Comparison of ENCODE assay signal across 11 cellular contexts in genomic region chr19:16607819-16608218, GRCh38. TPM values are rescaled to one million over a fixed set of nuclear protein-coding genes. Genes with fewer than 3 reads are reported as not detected.
DNase-seq lines count a peak whose midpoint lies in the region; ATAC-seq and TF ChIP-seq lines count a peak whose summit lies in the region.
"Had no signal": no experiment of that assay in that cellular context is flagged by ENCODE, and none has a peak within 500 bp of the region (broad histone marks: within the 10 kb centered on the region; RNA-seq: fewer than 3 reads in every experiment).

No MANE protein-coding gene starts in this region.

- H3F3A ChIP-seq in GM23338 (replicated peaks; ENCODE audit: low read depth): no peaks in the 10 kb centered on the region

- ATAC-seq in GM23338 (no peak; the same call in 1 of the 3 replicates), lower lobe of right lung (peak in 1 of 2 donors; percentile 1), GM18517 (IDR thresholded peaks at IDR 0.05; ENCODE audit: unreplicated experiment) (no peak)
- no peak for ATAC-seq in stimulated activated memory B cell treated with anti-CD40 and anti-IgM and Interleukin-4, amounts not matched to agents 10 μg/mL and 1 μg/mL and 100 μg/mL, for 72 hours
- ATAC-seq: WTC11 had no signal

- no peaks in the 10 kb centered on the region for H3K9me2 ChIP-seq in GM23338 (ENCODE audit: insufficient read depth)

- H3K27me3 ChIP-seq in GM23338 (ENCODE audit: insufficient read depth) (no peaks in the 10 kb centered on the region), lower lobe of right lung (ENCODE audit: low read depth) (no peaks in the 10 kb centered on the region)

- TF ChIP-seq CTCF in GM23338 (conservative IDR thresholded peaks at IDR 0.05; ENCODE audit: low read depth in 2 of 2): no peak
- no peak for TF ChIP-seq CTCF in lower lobe of right lung (IDR thresholded peaks at IDR 0.05)

- H3K4me1 Mint-ChIP-seq in GM23338: no peaks in the 10 kb centered on the region
- peaks cover 24% of the 10 kb centered on the region for H3K4me1 Mint-ChIP-seq in activated T-helper 2 cell treated with anti-CD3 and anti-CD28 coated beads, Interferon-gamma antibody, Interleukin-2, Interleukin-4, amounts not matched to agents 10 μg/mL and 5 μg/mL and 100 μg/mL, durations not matched to agents 14 hours and 24 hours and 36 hours (ENCODE audit: low read depth)
- H3K4me1 Mint-ChIP-seq in stimulated activated memory B cell treated with anti-CD40 and anti-IgM and Interleukin-4, amounts not matched to agents 10 μg/mL and 1 μg/mL and 100 μg/mL, for 72 hours: peaks cover 69% of the 10 kb centered on the region
- H3K4me1 Mint-ChIP-seq: WTC11 had no signal

- H2AFZ ChIP-seq in GM23338: no peak overlapping the region

- H3K27me3 Mint-ChIP-seq in GM23338 (ENCODE audit: insufficient read depth, low read depth, poor library complexity): no peaks in the 10 kb centered on the region
- no peaks in the 10 kb centered on the region for H3K27me3 Mint-ChIP-seq in activated T-helper 2 cell treated with anti-CD3 and anti-CD28 coated beads, Interferon-gamma antibody, Interleukin-2, Interleukin-4, amounts not matched to agents 10 μg/mL and 5 μg/mL and 100 μg/mL, durations not matched to agents 14 hours and 24 hours and 36 hours (ENCODE audit: low read depth)
- H3K27me3 Mint-ChIP-seq in stimulated activated memory B cell treated with anti-CD40 and anti-IgM and Interleukin-4, amounts not matched to agents 10 μg/mL and 1 μg/mL and 100 μg/mL, for 72 hours: no peaks in the 10 kb centered on the region

- H3K9me3 Mint-ChIP-seq in GM23338: no peaks in the 10 kb centered on the region; the same call in 2 of the 3 replicates
- no peaks in the 10 kb centered on the region for H3K9me3 Mint-ChIP-seq in activated T-helper 2 cell treated with anti-CD3 and anti-CD28 coated beads, Interferon-gamma antibody, Interleukin-2, Interleukin-4, amounts not matched to agents 10 μg/mL and 5 μg/mL and 100 μg/mL, durations not matched to agents 14 hours and 24 hours and 36 hours
- H3K9me3 Mint-ChIP-seq in stimulated activated memory B cell treated with anti-CD40 and anti-IgM and Interleukin-4, amounts not matched to agents 10 μg/mL and 1 μg/mL and 100 μg/mL, for 72 hours: no peaks in the 10 kb centered on the region
- H3K9me3 Mint-ChIP-seq: WTC11 had no signal

- H3K79me2 ChIP-seq in GM23338 (replicated peaks; ENCODE audit: insufficient read depth): peaks cover 98% of the 10 kb centered on the region

- DNase-seq in GM23338 (ENCODE audit: low spot score): no peak
- no peak for DNase-seq in activated T-helper 2 cell treated with anti-CD3 and anti-CD28 coated beads, Interferon-gamma antibody, Interleukin-2, Interleukin-4, amounts not matched to agents 10 μg/mL and 5 μg/mL and 100 μg/mL, durations not matched to agents 14 hours and 24 hours and 36 hours (ENCODE audit: low spot score)
- DNase-seq in lower lobe of right lung: no peak
- no peak for DNase-seq in NCI-H774 (lab: John Stamatoyannopoulos, UW)
- no peak for DNase-seq in NCI-H2029 treated with DMSO at 0.1 percent for 48 hours (lab: John Stamatoyannopoulos, UW)
- DNase-seq: activated naive CD4-positive, alpha-beta T cell; effector memory CD4-positive, alpha-beta T cell; NCI-H2081 treated with DMSO at 0.1 percent for 48 hours had no signal

- no peaks in the 10 kb centered on the region for H3K9me3 ChIP-seq in lower lobe of right lung

- H4K20me1 ChIP-seq in GM23338 (replicated peaks; ENCODE audit: insufficient read depth): peaks cover 51% of the 10 kb centered on the region

- H3K4me3 Mint-ChIP-seq in GM23338: no peak overlapping the region
- H3K4me3 Mint-ChIP-seq in activated T-helper 2 cell treated with anti-CD3 and anti-CD28 coated beads, Interferon-gamma antibody, Interleukin-2, Interleukin-4, amounts not matched to agents 10 μg/mL and 5 μg/mL and 100 μg/mL, durations not matched to agents 14 hours and 24 hours and 36 hours (ENCODE audit: low read depth): no peak overlapping the region
- no peak overlapping the region for H3K4me3 Mint-ChIP-seq in stimulated activated memory B cell treated with anti-CD40 and anti-IgM and Interleukin-4, amounts not matched to agents 10 μg/mL and 1 μg/mL and 100 μg/mL, for 72 hours
- H3K4me3 Mint-ChIP-seq: WTC11 had no signal

- no peak overlapping the region for H3K27ac Mint-ChIP-seq in GM23338
- peak overlapping the region; percentile 68 for H3K27ac Mint-ChIP-seq in activated T-helper 2 cell treated with anti-CD3 and anti-CD28 coated beads, Interferon-gamma antibody, Interleukin-2, Interleukin-4, amounts not matched to agents 10 μg/mL and 5 μg/mL and 100 μg/mL, durations not matched to agents 14 hours and 24 hours and 36 hours
- H3K27ac Mint-ChIP-seq in stimulated activated memory B cell treated with anti-CD40 and anti-IgM and Interleukin-4, amounts not matched to agents 10 μg/mL and 1 μg/mL and 100 μg/mL, for 72 hours: peak overlapping the region; percentile 77

- no peaks in the 10 kb centered on the region for H3K36me3 Mint-ChIP-seq in GM23338 (ENCODE audit: low read depth)
- no peaks in the 10 kb centered on the region for H3K36me3 Mint-ChIP-seq in activated T-helper 2 cell treated with anti-CD3 and anti-CD28 coated beads, Interferon-gamma antibody, Interleukin-2, Interleukin-4, amounts not matched to agents 10 μg/mL and 5 μg/mL and 100 μg/mL, durations not matched to agents 14 hours and 24 hours and 36 hours (ENCODE audit: low read depth)
- H3K36me3 Mint-ChIP-seq in stimulated activated memory B cell treated with anti-CD40 and anti-IgM and Interleukin-4, amounts not matched to agents 10 μg/mL and 1 μg/mL and 100 μg/mL, for 72 hours: peaks cover 5% of the 10 kb centered on the region
- H3K36me3 Mint-ChIP-seq: WTC11 had no signal

- 0 out of 2 replicates have a peak overlapping the region, but pooled peaks have one; percentile 39 for H3K27ac ChIP-seq in GM23338 (ENCODE audit: low read depth)
- peak overlapping the region; percentile 61 for H3K27ac ChIP-seq in lower lobe of right lung

- intact Hi-C loops in activated T-helper 2 cell treated with anti-CD3 and anti-CD28 coated beads, Interferon-gamma antibody, Interleukin-2, Interleukin-4, amounts not matched to agents 10 μg/mL and 5 μg/mL and 100 μg/mL, durations not matched to agents 14 hours and 24 hours and 36 hours (cut with micrococcal nuclease): loop anchor here (1.0 kb wide), 1 partner anchor 14 kb away; no protein-coding TSS in a partner anchor
- intact Hi-C loops in lower lobe of right lung (cut with DNase I): no loop called here

- H3K4me1 ChIP-seq in GM23338 (ENCODE audit: insufficient read depth): no peaks in the 10 kb centered on the region
- peaks cover 71% of the 10 kb centered on the region for H3K4me1 ChIP-seq in lower lobe of right lung

- H3K4me3 ChIP-seq in GM23338: no peak overlapping the region
- no peak overlapping the region for H3K4me3 ChIP-seq in lower lobe of right lung

- H3K36me3 ChIP-seq in GM23338 (ENCODE audit: insufficient read depth) (no peaks in the 10 kb centered on the region), lower lobe of right lung (no peaks in the 10 kb centered on the region)

- no peak overlapping the region for H3K4me2 ChIP-seq in GM23338

TF ChIP-seq in GM23338, 12 proteins besides CTCF, POLR2A, EP300 and RAD21:
- TF ChIP-seq EZH2phosphoT487 (IDR thresholded peaks at IDR 0.05; ENCODE audit: unreplicated experiment) (no peak), ETS1 (IDR thresholded peaks at IDR 0.05) (no peak), JUNB (IDR thresholded peaks at IDR 0.05; ENCODE audit: unreplicated experiment) (no peak), EZH2 (IDR thresholded peaks at IDR 0.05; ENCODE audit: low read depth, unreplicated experiment) (no peak), NANOG (IDR thresholded peaks at IDR 0.05; ENCODE audit: borderline replicate concordance) (no peak), STAT1 (IDR thresholded peaks at IDR 0.05; ENCODE audit: unreplicated experiment) (no peak)
TF ChIP-seq in GM23338: peak in this region for 0.

RNA-seq across cellular contexts. Expression of gene MED26, which starts 20.2 kb away (rescaled TPM):
- 13.1 and 15.4 TPM in 2 replicates for total RNA-seq in GM23338 (2014; rRNA removed; shearing (Covaris generic))
- 7.4 and 8.6 TPM in 2 replicates for polyA plus RNA-seq in GM23338 (2016; fragmentation: Nextera tagmentation; extraction: Ambion mirVana)
- total RNA-seq in activated T-helper 2 cell treated with anti-CD3 and anti-CD28 coated beads, Interferon-gamma antibody, Interleukin-2, Interleukin-4, amounts not matched to agents 10 μg/mL and 5 μg/mL and 100 μg/mL, durations not matched to agents 14 hours and 24 hours and 36 hours: 13.4 and 15.8 TPM in 2 replicates
- 11.1 TPM for total RNA-seq in lower lobe of right lung

RNA-seq across cellular contexts. Expression of gene SLC35E1, which starts 35.6 kb away (rescaled TPM):
- 24.1 and 30.3 TPM in 2 replicates for total RNA-seq in GM23338 (2014; rRNA removed; shearing (Covaris generic))
- 16.2 and 17.0 TPM in 2 replicates for polyA plus RNA-seq in GM23338 (2016; fragmentation: Nextera tagmentation; extraction: Ambion mirVana)
- total RNA-seq in activated T-helper 2 cell treated with anti-CD3 and anti-CD28 coated beads, Interferon-gamma antibody, Interleukin-2, Interleukin-4, amounts not matched to agents 10 μg/mL and 5 μg/mL and 100 μg/mL, durations not matched to agents 14 hours and 24 hours and 36 hours: 55.3 and 56.0 TPM in 2 replicates
- 47.3 TPM for total RNA-seq in lower lobe of right lung

RNA-seq across cellular contexts. Expression of gene SMIM7, which starts 52.1 kb away (rescaled TPM):
- total RNA-seq in GM23338 (2014; rRNA removed; shearing (Covaris generic)): 64.2 and 81.7 TPM in 2 replicates
- 84.5 and 91.3 TPM in 2 replicates for polyA plus RNA-seq in GM23338 (2016; fragmentation: Nextera tagmentation; extraction: Ambion mirVana)
- total RNA-seq in activated T-helper 2 cell treated with anti-CD3 and anti-CD28 coated beads, Interferon-gamma antibody, Interleukin-2, Interleukin-4, amounts not matched to agents 10 μg/mL and 5 μg/mL and 100 μg/mL, durations not matched to agents 14 hours and 24 hours and 36 hours: 60.3 and 60.9 TPM in 2 replicates
- 70.5 TPM for total RNA-seq in lower lobe of right lung

RNA-seq across cellular contexts. Expression of gene TMEM38A, which starts 53.1 kb away (rescaled TPM):
- 11.3 and 14.1 TPM in 2 replicates for total RNA-seq in GM23338 (2014; rRNA removed; shearing (Covaris generic))
- 5.9 and 7.6 TPM in 2 replicates for polyA plus RNA-seq in GM23338 (2016; fragmentation: Nextera tagmentation; extraction: Ambion mirVana)
- 0.64 and 0.96 TPM in 2 replicates for total RNA-seq in activated T-helper 2 cell treated with anti-CD3 and anti-CD28 coated beads, Interferon-gamma antibody, Interleukin-2, Interleukin-4, amounts not matched to agents 10 μg/mL and 5 μg/mL and 100 μg/mL, durations not matched to agents 14 hours and 24 hours and 36 hours
- 7.1 TPM for total RNA-seq in lower lobe of right lung
